In the genomic region with DNA sequence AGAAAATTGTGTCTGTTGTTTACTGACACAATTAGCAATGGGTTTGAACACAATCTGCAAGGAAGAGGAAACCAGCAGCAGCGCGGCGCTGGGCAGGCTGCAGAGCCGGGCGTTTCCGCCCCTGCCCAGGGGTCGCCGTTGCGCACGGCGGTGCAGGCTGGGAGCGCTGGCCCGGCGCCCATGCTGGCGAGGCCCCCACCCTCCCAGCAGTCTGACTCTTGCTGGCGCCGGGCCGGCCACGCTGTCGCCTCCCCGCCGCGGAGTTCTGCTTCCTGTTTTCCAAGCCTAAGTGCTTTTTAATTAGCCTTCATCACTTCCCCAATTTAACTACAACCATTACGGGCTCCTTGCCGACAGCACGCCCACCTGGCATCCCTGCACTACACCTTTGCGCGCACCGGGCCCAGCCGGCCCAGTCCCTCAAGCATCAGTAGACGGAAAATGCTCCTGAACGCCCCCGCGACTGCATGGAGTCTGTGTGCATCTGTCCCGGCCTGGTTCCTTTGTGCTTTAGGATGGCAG, we compare ENCODE assay signal across 8 cellular contexts.
DNase-seq lines count a peak whose midpoint lies in the region; ATAC-seq and TF ChIP-seq lines count a peak whose summit lies in the region.

No MANE protein-coding gene starts in this region.

- peak overlapping the region; percentile 82 for H3K27ac Mint-ChIP-seq in progenitor cell of endocrine pancreas

- peak overlapping the region; percentile 75 for H3K4me3 Mint-ChIP-seq in progenitor cell of endocrine pancreas (ENCODE audit: low read depth)

- H3K9me3 Mint-ChIP-seq in progenitor cell of endocrine pancreas (ENCODE audit: low read depth) = peaks cover 3% of the 10 kb centered on the region

- H3K36me3 Mint-ChIP-seq in progenitor cell of endocrine pancreas (ENCODE audit: insufficient read depth) = no peaks in the 10 kb centered on the region

- TF ChIP-seq CTCF in ascending aorta (IDR thresholded peaks at IDR 0.05) (no peak), progenitor cell of endocrine pancreas (IDR thresholded peaks at IDR 0.05; ENCODE audit: unreplicated experiment) (peak; percentile 26)

- H3K4me3 ChIP-seq in ascending aorta = peak overlapping the region; percentile 67 to 76

- peak; percentile 16 for DNase-seq in EH (ENCODE audit: low read depth)
- peak; percentile 75 for DNase-seq in NCI-H510A (lab: John Stamatoyannopoulos, UW)
- DNase-seq in ascending aorta (ENCODE audit: low spot score in 2 of 2) = peak; percentile 16 to 78
- DNase-seq in hepatic stellate cell (ENCODE audit: low spot score) = peak; percentile 23
- DNase-seq in progenitor cell of endocrine pancreas (ENCODE audit: low spot score, unreplicated experiment) = peak; percentile 32
- DNase-seq in superior temporal gyrus (ENCODE audit: extremely low spot score) = no peak
- no peak for DNase-seq in middle frontal gyrus (ENCODE audit: extremely low spot score, low spot score)

- intact Hi-C loops in ascending aorta (cut with DNase I) = no loop called here

- H3K27ac ChIP-seq in ascending aorta = peak overlapping the region; percentile 48 to 51

- peaks cover 4 to 8% of the 10 kb centered on the region in 2 donors for H3K4me1 ChIP-seq in ascending aorta

- H3K9me3 ChIP-seq in ascending aorta = no peaks in the 10 kb centered on the region

- ATAC-seq in HG02798 (IDR thresholded peaks at IDR 0.05; ENCODE audit: poor library complexity, unreplicated experiment) = peak; percentile 58

- H3K27me3 Mint-ChIP-seq in progenitor cell of endocrine pancreas = peaks cover 3% of the 10 kb centered on the region

- H3K4me1 Mint-ChIP-seq in progenitor cell of endocrine pancreas (ENCODE audit: low read depth) = peaks cover 6% of the 10 kb centered on the region

- H3K36me3 ChIP-seq in ascending aorta = no peaks in the 10 kb centered on the region

- H3K27me3 ChIP-seq in ascending aorta = no peaks in the 10 kb centered on the region

Comparison
In these comparisons a context has a peak if more than half of its experiments do, and no peak if none do; other contexts are left out.
1. DNase-seq: peak in EH (single experiment), NCI-H510A (single experiment), ascending aorta (2 of 2), hepatic stellate cell (single experiment) and progenitor cell of endocrine pancreas (single experiment); none in superior temporal gyrus (single experiment) and middle frontal gyrus (single experiment).